ENCODE assay signal across 1 cellular context in genomic region chr14:99589031-99589441, GRCh38.
TF ChIP-seq lines count a peak whose summit lies in the region.

No MANE protein-coding gene starts in this region.

TF ChIP-seq in H1, 55 proteins besides CTCF, POLR2A, EP300 and RAD21:
- TF ChIP-seq POLR2AphosphoS5 (IDR thresholded peaks at IDR 0.05; ENCODE audit: low read depth, low read length) (no peak), NRF1 (IDR thresholded peaks at IDR 0.05; ENCODE audit: low read depth, low read length) (no peak), SP4 (IDR thresholded peaks at IDR 0.05; ENCODE audit: low read length) (no peak), PHF8 (conservative IDR thresholded peaks at IDR 0.05; ENCODE audit: low read depth, low read length) (no peak), EGR1 (IDR thresholded peaks at IDR 0.05; ENCODE audit: borderline replicate concordance, low read depth, low read length) (no peak), SIN3A (conservative IDR thresholded peaks at IDR 0.05 in 1 of 2, IDR thresholded peaks at IDR 0.05 in 1 of 2; ENCODE audit: low read depth in 1 of 2, low read length in 2 of 2) (no peak), JUND (IDR thresholded peaks at IDR 0.05; ENCODE audit: low read length) (no peak), SP1 (IDR thresholded peaks at IDR 0.05; ENCODE audit: low read depth, low read length) (no peak), RNF2 (IDR thresholded peaks at IDR 0.05; ENCODE audit: borderline replicate concordance, low read depth, low read length, missing control alignments, poor library complexity, severe bottlenecking) (no peak), SIX5 (IDR thresholded peaks at IDR 0.05; ENCODE audit: low read depth, low read length) (no peak), ATF3 (IDR thresholded peaks at IDR 0.05; ENCODE audit: insufficient read depth, low read depth, low read length) (no peak), CHD2 (IDR thresholded peaks at IDR 0.05; ENCODE audit: low read length) (no peak), HDAC6 (IDR thresholded peaks at IDR 0.05; ENCODE audit: low read depth, low read length) (no peak), YY1 (IDR thresholded peaks at IDR 0.05; ENCODE audit: low read depth, low read length) (no peak), ATF2 (IDR thresholded peaks at IDR 0.05; ENCODE audit: low read length) (no peak), TBP (IDR thresholded peaks at IDR 0.05; ENCODE audit: low read depth, low read length) (no peak), RXRA (IDR thresholded peaks at IDR 0.05; ENCODE audit: insufficient read depth, low read depth, low read length) (no peak), MAX (IDR thresholded peaks at IDR 0.05) (no peak), SIRT6 (IDR thresholded peaks at IDR 0.05; ENCODE audit: low read length) (no peak)
TF ChIP-seq in H1: peak in this region for 0.
